ENCODE assay signal across 1 cellular context in genomic region chr10:13987472-13987871, GRCh38.
A peak's percentile ranks its signal among the peaks of the same experiment; 100 is the strongest.
TF ChIP-seq lines count a peak whose summit lies in the region.

No MANE protein-coding gene starts in this region.

TF ChIP-seq in SK-N-SH, 30 proteins besides CTCF, POLR2A, EP300 and RAD21 (continued from another document):
- TF ChIP-seq USF2 (IDR thresholded peaks at IDR 0.05; ENCODE audit: borderline replicate concordance, low read depth, low read length) (no peak), MXI1 (IDR thresholded peaks at IDR 0.05; ENCODE audit: low read depth, low read length) (no peak), TEAD4 (IDR thresholded peaks at IDR 0.05; ENCODE audit: borderline replicate concordance, insufficient read depth) (0 out of 2 replicates have a peak, but pooled peaks have one; percentile 20), CHD2 (IDR thresholded peaks at IDR 0.05; ENCODE audit: low read length, partially characterized antibody) (no peak), USF1 (IDR thresholded peaks at IDR 0.05; ENCODE audit: borderline replicate concordance, low read depth) (no peak)
